In the genomic region with DNA sequence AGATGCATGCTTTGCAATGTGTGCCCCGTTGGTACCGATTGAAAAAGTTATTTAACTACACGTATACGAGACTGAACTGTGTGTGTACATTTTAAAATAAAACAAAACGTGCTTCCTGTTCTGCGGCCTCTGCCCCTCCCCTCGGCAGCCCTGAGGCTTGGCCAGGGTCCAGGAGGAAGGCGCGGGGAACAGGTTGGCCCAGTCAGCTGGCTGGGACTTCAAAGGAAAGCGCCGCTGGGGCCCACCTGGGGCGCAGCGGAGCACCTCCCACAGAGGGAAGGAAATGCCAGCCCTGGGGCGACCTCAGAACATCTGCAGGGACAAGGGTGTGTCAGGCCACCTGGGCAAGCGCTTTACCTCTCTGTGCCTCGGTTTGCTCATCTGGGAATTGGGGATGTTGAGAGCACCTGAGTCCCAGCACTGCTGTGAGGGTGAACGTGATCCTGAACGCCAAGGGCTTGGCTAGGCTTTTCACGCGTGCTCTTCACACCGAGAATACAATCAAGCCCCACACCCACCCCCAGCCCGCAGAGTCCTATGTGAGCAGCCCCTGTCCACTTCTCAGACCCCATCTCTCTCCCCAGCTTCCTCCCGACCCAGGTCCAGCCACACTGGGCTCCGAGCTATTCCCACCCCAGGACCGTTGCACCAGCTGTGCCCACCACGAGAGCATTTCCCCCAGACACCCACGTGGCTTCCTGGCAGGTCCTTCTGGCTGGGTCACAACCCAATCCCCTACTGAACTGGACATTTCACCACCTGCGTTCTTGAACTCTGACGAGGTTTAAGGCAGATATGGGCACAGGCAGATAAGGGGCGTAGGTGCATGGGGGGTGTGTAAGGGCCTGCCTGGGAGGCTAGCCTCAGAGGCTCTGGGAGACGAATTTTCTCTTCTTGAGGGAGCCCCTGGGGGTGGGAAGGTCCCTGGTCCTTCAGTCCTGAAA, we compare ENCODE assay signal across 1 cellular context.
TF ChIP-seq lines count a peak whose summit lies in the region.

No MANE protein-coding gene starts in this region.

TF ChIP-seq in HepG2, 621 proteins besides CTCF, POLR2A, EP300 and RAD21 (continued from another document):
- TF ChIP-seq, protein P1, sequence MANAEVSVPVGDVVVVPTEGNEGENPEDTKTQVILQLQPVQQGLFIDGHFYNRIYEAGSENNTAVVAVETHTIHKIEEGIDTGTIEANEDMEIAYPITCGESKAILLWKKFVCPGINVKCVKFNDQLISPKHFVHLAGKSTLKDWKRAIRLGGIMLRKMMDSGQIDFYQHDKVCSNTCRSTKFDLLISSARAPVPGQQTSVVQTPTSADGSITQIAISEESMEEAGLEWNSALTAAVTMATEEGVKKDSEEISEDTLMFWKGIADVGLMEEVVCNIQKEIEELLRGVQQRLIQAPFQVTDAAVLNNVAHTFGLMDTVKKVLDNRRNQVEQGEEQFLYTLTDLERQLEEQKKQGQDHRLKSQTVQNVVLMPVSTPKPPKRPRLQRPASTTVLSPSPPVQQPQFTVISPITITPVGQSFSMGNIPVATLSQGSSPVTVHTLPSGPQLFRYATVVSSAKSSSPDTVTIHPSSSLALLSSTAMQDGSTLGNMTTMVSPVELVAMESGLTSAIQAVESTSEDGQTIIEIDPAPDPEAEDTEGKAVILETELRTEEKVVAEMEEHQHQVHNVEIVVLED (CRISPR knock-in tag; IDR thresholded peaks at IDR 0.05; ENCODE audit: borderline replicate concordance): peak; percentile 41; the same call in 1 of the 2 replicates
- TF ChIP-seq, protein P2, sequence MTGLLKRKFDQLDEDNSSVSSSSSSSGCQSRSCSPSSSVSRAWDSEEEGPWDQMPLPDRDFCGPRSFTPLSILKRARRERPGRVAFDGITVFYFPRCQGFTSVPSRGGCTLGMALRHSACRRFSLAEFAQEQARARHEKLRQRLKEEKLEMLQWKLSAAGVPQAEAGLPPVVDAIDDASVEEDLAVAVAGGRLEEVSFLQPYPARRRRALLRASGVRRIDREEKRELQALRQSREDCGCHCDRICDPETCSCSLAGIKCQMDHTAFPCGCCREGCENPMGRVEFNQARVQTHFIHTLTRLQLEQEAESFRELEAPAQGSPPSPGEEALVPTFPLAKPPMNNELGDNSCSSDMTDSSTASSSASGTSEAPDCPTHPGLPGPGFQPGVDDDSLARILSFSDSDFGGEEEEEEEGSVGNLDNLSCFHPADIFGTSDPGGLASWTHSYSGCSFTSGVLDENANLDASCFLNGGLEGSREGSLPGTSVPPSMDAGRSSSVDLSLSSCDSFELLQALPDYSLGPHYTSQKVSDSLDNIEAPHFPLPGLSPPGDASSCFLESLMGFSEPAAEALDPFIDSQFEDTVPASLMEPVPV (CRISPR knock-in tag; IDR thresholded peaks at IDR 0.05): no peak
- TF ChIP-seq ZNF333 (CRISPR knock-in tag; IDR thresholded peaks at IDR 0.05; ENCODE audit: borderline replicate concordance): no peak
- no peak for TF ChIP-seq ZKSCAN8 (CRISPR knock-in tag; IDR thresholded peaks at IDR 0.05; ENCODE audit: borderline replicate concordance)
- TF ChIP-seq ZNF552 (CRISPR knock-in tag; IDR thresholded peaks at IDR 0.05; ENCODE audit: borderline replicate concordance): no peak
- TF ChIP-seq, protein P3, sequence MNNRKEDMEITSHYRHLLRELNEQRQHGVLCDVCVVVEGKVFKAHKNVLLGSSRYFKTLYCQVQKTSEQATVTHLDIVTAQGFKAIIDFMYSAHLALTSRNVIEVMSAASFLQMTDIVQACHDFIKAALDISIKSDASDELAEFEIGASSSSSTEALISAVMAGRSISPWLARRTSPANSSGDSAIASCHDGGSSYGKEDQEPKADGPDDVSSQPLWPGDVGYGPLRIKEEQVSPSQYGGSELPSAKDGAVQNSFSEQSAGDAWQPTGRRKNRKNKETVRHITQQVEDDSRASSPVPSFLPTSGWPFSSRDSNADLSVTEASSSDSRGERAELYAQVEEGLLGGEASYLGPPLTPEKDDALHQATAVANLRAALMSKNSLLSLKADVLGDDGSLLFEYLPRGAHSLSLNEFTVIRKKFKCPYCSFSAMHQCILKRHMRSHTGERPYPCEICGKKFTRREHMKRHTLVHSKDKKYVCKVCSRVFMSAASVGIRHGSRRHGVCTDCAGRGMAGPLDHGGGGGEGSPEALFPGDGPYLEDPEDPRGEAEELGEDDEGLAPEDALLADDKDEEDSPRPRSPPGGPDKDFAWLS (CRISPR knock-in tag; IDR thresholded peaks at IDR 0.05; ENCODE audit: borderline replicate concordance): no peak
- TF ChIP-seq MAFF (IDR thresholded peaks at IDR 0.05; ENCODE audit: low read depth, low read length): no peak
- TF ChIP-seq CBX5 (CRISPR knock-in tag; IDR thresholded peaks at IDR 0.05; ENCODE audit: borderline replicate concordance): no peak; the same call in 1 of the 2 replicates
- 0 out of 2 replicates have a peak, but pooled peaks have one; percentile 67 for TF ChIP-seq ZNF619 (CRISPR knock-in tag; IDR thresholded peaks at IDR 0.05)
- no peak for TF ChIP-seq DR1 (CRISPR knock-in tag; IDR thresholded peaks at IDR 0.05)
- no peak for TF ChIP-seq SIN3B (IDR thresholded peaks at IDR 0.05; ENCODE audit: low read length)
- TF ChIP-seq, protein P4, sequence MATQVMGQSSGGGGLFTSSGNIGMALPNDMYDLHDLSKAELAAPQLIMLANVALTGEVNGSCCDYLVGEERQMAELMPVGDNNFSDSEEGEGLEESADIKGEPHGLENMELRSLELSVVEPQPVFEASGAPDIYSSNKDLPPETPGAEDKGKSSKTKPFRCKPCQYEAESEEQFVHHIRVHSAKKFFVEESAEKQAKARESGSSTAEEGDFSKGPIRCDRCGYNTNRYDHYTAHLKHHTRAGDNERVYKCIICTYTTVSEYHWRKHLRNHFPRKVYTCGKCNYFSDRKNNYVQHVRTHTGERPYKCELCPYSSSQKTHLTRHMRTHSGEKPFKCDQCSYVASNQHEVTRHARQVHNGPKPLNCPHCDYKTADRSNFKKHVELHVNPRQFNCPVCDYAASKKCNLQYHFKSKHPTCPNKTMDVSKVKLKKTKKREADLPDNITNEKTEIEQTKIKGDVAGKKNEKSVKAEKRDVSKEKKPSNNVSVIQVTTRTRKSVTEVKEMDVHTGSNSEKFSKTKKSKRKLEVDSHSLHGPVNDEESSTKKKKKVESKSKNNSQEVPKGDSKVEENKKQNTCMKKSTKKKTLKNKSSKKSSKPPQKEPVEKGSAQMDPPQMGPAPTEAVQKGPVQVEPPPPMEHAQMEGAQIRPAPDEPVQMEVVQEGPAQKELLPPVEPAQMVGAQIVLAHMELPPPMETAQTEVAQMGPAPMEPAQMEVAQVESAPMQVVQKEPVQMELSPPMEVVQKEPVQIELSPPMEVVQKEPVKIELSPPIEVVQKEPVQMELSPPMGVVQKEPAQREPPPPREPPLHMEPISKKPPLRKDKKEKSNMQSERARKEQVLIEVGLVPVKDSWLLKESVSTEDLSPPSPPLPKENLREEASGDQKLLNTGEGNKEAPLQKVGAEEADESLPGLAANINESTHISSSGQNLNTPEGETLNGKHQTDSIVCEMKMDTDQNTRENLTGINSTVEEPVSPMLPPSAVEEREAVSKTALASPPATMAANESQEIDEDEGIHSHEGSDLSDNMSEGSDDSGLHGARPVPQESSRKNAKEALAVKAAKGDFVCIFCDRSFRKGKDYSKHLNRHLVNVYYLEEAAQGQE (IDR thresholded peaks at IDR 0.05; ENCODE audit: borderline replicate concordance in 1 of 2, low read depth in 1 of 2, low read length in 2 of 2): no peak
- TF ChIP-seq BHLHE40 (IDR thresholded peaks at IDR 0.05; ENCODE audit: low read length): peak; percentile 45; the same call in 1 of the 2 replicates
- TF ChIP-seq TCF12 (IDR thresholded peaks at IDR 0.05): no peak
- TF ChIP-seq TCF12 (CRISPR knock-in tag; IDR thresholded peaks at IDR 0.05): peak; percentile 67; the same call in 1 of the 2 replicates
- TF ChIP-seq ADNP (CRISPR knock-in tag; IDR thresholded peaks at IDR 0.05): peak; percentile 90
TF ChIP-seq in HepG2: peak in this region for 152.
